In the genomic region with DNA sequence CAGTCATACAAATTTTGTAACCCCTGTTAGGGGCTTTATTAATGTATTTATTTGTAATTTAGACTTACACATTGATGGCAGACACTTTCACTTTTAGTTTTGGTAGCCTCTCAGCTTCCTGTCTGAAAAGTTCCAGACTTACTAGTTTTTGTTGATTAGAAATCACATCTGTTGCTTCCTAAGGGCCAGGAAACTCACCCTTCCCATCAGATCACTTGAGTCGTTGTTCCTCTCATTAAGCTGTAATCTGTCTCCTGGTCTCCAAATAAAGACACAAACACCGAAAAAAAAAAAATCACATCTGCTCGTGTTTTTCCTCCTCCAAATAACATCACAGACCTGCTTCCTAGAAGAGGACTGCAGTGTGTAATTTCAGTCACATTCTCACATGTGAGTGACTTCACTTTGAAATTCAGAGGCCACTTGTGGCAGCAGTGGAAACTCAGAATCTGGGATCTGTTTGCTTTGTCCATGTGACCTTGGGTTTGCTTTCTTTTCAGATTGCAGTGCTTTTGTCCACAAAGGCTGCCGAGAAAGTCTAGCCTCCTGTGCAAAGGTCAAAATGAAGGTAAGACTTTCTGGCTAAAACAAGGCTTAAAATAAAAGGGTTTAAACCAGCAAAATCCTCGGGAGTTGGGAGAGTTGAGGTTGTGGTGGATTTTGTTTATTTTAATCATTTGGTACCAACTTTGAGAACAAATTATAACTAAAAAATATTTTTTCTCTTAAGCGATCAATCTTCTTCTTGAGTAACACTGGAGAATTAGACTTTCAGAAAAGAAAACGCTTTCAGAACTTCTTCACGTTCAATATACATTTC, we compare ENCODE assay signal across 8 cellular contexts.
DNase-seq lines count a peak whose midpoint lies in the region; ATAC-seq, FAIRE-seq and TF ChIP-seq lines count a peak whose summit lies in the region.

No MANE protein-coding gene starts in this region.

- TF ChIP-seq CTCF in OCI-LY1 (IDR thresholded peaks at IDR 0.05; ENCODE audit: low read length) (no peak), endothelial cell of umbilical vein (IDR thresholded peaks at IDR 0.05; ENCODE audit: extremely low read depth in 1 of 2, insufficient read depth in 1 of 2, low read depth in 1 of 2, low read length in 2 of 2) (no peak), nephron progenitor cell (IDR thresholded peaks at IDR 0.05) (no peak), A673 (conservative IDR thresholded peaks at IDR 0.05; ENCODE audit: low read depth, low read length) (no peak)

- H3K4me3 Mint-ChIP-seq in CD4-positive, CD25-positive, alpha-beta regulatory T cell, result peak overlapping the region; percentile 70 to 85 (median 82)
- peak overlapping the region; percentile 57 for H3K4me3 Mint-ChIP-seq in nephron progenitor cell

- H3K27me3 ChIP-seq in CD4-positive, CD25-positive, alpha-beta regulatory T cell (ENCODE audit: control insufficient read depth, insufficient read depth, low read length), result no peaks in the 10 kb centered on the region
- no peaks in the 10 kb centered on the region for H3K27me3 ChIP-seq in OCI-LY1 (ENCODE audit: insufficient read depth, low read length)
- H3K27me3 ChIP-seq in endothelial cell of umbilical vein (ENCODE audit: control insufficient read depth in 2 of 2, insufficient read depth in 2 of 2, low read length in 2 of 2), result no peaks in the 10 kb centered on the region
- no peaks in the 10 kb centered on the region for H3K27me3 ChIP-seq in A673 (replicated peaks; ENCODE audit: insufficient read depth, low read depth, low read length, poor library complexity)

- H3F3A ChIP-seq in OCI-LY1 (ENCODE audit: insufficient read depth, low read length), result no peaks in the 10 kb centered on the region

- intact Hi-C loops in endothelial cell of umbilical vein (cut with micrococcal nuclease), result loop anchor here (1.0 to 10.0 kb wide), 5 partner anchors 39 to 413 kb away; no protein-coding TSS in a partner anchor
- intact Hi-C loops in A673 (cut with micrococcal nuclease; ENCODE audit: unreplicated experiment), result no loop called here

- no peaks in the 10 kb centered on the region for H3K9me3 Mint-ChIP-seq in CD4-positive, CD25-positive, alpha-beta regulatory T cell
- no peaks in the 10 kb centered on the region for H3K9me3 Mint-ChIP-seq in nephron progenitor cell

- H3K79me2 ChIP-seq in OCI-LY1 (ENCODE audit: insufficient read depth, low read length) (peaks cover 22% of the 10 kb centered on the region), endothelial cell of umbilical vein (ENCODE audit: control insufficient read depth, insufficient read depth, low read length) (peaks cover 2% of the 10 kb centered on the region)

- H3K9me2 ChIP-seq in OCI-LY1 (ENCODE audit: low read depth, low read length), result no peaks in the 10 kb centered on the region

- H3K36me3 ChIP-seq in CD4-positive, CD25-positive, alpha-beta regulatory T cell (ENCODE audit: control insufficient read depth, insufficient read depth, low read length), result peaks cover 48% of the 10 kb centered on the region
- H3K36me3 ChIP-seq in OCI-LY1 (ENCODE audit: insufficient read depth, low read length) (peaks cover 56% of the 10 kb centered on the region), endothelial cell of umbilical vein (ENCODE audit: control insufficient read depth in 2 of 2, extremely low read depth in 1 of 2, insufficient read depth in 2 of 2, low read length in 2 of 2) (peaks cover 0 to 5% of the 10 kb centered on the region in 2 experiments), A673 (ENCODE audit: insufficient read depth, low read length, poor library complexity, severe bottlenecking) (no peaks in the 10 kb centered on the region)

- dilution Hi-C loops in endothelial cell of umbilical vein (cut with MboI; ENCODE audit: extremely low pct_ligation_motif_present, low sequenced_read_pairs), result no loop called here

- FAIRE-seq in endothelial cell of umbilical vein (lab: Jason Lieb, UNC), result peak; percentile 15

- peak; percentile 17 to 37 for ATAC-seq in CD4-positive, CD25-positive, alpha-beta regulatory T cell (ENCODE audit: low read depth in 2 of 2)
- peak; percentile 15 for ATAC-seq in GM21447 (IDR thresholded peaks at IDR 0.05; ENCODE audit: unreplicated experiment)

- peaks cover 70% of the 10 kb centered on the region for H3K4me1 ChIP-seq in CD4-positive, CD25-positive, alpha-beta regulatory T cell (ENCODE audit: control insufficient read depth, insufficient read depth, low read length, poor library complexity, severe bottlenecking)
- H3K4me1 ChIP-seq in OCI-LY1 (ENCODE audit: insufficient read depth, low read length, severe bottlenecking) (peaks cover 59% of the 10 kb centered on the region), endothelial cell of umbilical vein (ENCODE audit: control insufficient read depth, extremely low read depth, insufficient read depth, low read length) (peaks cover 18% of the 10 kb centered on the region), A673 (ENCODE audit: insufficient read depth, low read length, poor library complexity, severe bottlenecking) (peaks cover 5% of the 10 kb centered on the region)

- peak overlapping the region; percentile 93 to 99 (median 98) for H3K27ac Mint-ChIP-seq in CD4-positive, CD25-positive, alpha-beta regulatory T cell
- H3K27ac Mint-ChIP-seq in nephron progenitor cell, result peak overlapping the region; percentile 99

- no peak overlapping the region for H2AFZ ChIP-seq in OCI-LY1 (ENCODE audit: low read length)
- peak overlapping the region; percentile 3 for H2AFZ ChIP-seq in endothelial cell of umbilical vein (ENCODE audit: low read depth, low read length)

- DNase-seq in CD4-positive, CD25-positive, alpha-beta regulatory T cell, result peak in 1 of 3 donors; percentile 75
- DNase-seq in endothelial cell of umbilical vein (ENCODE audit: low read depth, low spot score) (peak; percentile 88), nephron progenitor cell (no peak), NCI-H345 treated with DMSO at 0.1 percent for 48 hours (lab: John Stamatoyannopoulos, UW; ENCODE audit: unreplicated experiment) (no peak), A673 (ENCODE audit: low spot score) (no peak), SW480 (ENCODE audit: low spot score) (no peak)

- no peaks in the 10 kb centered on the region for H3K9me1 ChIP-seq in endothelial cell of umbilical vein (replicated peaks; ENCODE audit: control insufficient read depth, extremely low read depth, insufficient read depth, low read length)

- CTCF ChIA-PET in endothelial cell of umbilical vein (lab: Charles Lee), result interaction anchor here (1.0 to 2.1 kb wide), 3 partner anchors 90 to 411 kb away, joined by 3 to 8 read pairs (median 7); no protein-coding TSS in a partner anchor
- CTCF ChIA-PET in A673 (lab: Charles Lee), result no interaction called here

- no peaks in the 10 kb centered on the region for H3K27me3 Mint-ChIP-seq in CD4-positive, CD25-positive, alpha-beta regulatory T cell
- no peaks in the 10 kb centered on the region for H3K27me3 Mint-ChIP-seq in nephron progenitor cell (ENCODE audit: low read depth, poor library complexity)

- H4K20me1 ChIP-seq in OCI-LY1 (ENCODE audit: insufficient read depth, low read length) (no peaks in the 10 kb centered on the region), endothelial cell of umbilical vein (replicated peaks; ENCODE audit: control insufficient read depth, extremely low read depth, insufficient read depth, low read length) (no peaks in the 10 kb centered on the region)

- TF ChIP-seq POLR2A in endothelial cell of umbilical vein (IDR thresholded peaks at IDR 0.05; ENCODE audit: low read depth, low read length), result no peak

- peak overlapping the region; percentile 55 for H3K9ac ChIP-seq in OCI-LY1 (ENCODE audit: low read length)
- peak overlapping the region; percentile 71 for H3K9ac ChIP-seq in endothelial cell of umbilical vein (replicated peaks; ENCODE audit: extremely low read depth, insufficient read depth, low read length)

- H3K9me3 ChIP-seq in CD4-positive, CD25-positive, alpha-beta regulatory T cell (ENCODE audit: control insufficient read depth in 2 of 2, low read length in 2 of 2), result no peaks in the 10 kb centered on the region
- no peaks in the 10 kb centered on the region for H3K9me3 ChIP-seq in OCI-LY1 (ENCODE audit: low read length)
- H3K9me3 ChIP-seq in endothelial cell of umbilical vein (replicated peaks; ENCODE audit: control insufficient read depth, insufficient read depth, low read length), result no peaks in the 10 kb centered on the region
- no peaks in the 10 kb centered on the region for H3K9me3 ChIP-seq in A673 (ENCODE audit: low read depth, low read length, poor library complexity, severe bottlenecking)

- POLR2A ChIA-PET in endothelial cell of umbilical vein (lab: Charles Lee) (no interaction called here), A673 (lab: Charles Lee; ENCODE audit: low non-redundant PET) (no interaction called here)

- H3K4me2 ChIP-seq in OCI-LY1 (ENCODE audit: low read length) (peak overlapping the region; percentile 90), endothelial cell of umbilical vein (ENCODE audit: insufficient read depth, low read length) (peak overlapping the region; percentile 91)

- H3K4me3 ChIP-seq in CD4-positive, CD25-positive, alpha-beta regulatory T cell (ENCODE audit: low read depth, low read length), result peak overlapping the region; percentile 89
- H3K4me3 ChIP-seq in OCI-LY1 (ENCODE audit: low read depth, low read length, poor library complexity, severe bottlenecking), result peak overlapping the region; percentile 47
- H3K4me3 ChIP-seq in endothelial cell of umbilical vein (replicated peaks in 1 of 3; ENCODE audit: insufficient read depth in 1 of 3, low read depth in 1 of 3, low read length in 3 of 3), result peak overlapping the region in 2 of 3 experiments; percentile 5 to 51
- no peak overlapping the region for H3K4me3 ChIP-seq in A673 (ENCODE audit: low read depth, low read length, poor library complexity, severe bottlenecking)

- H3K4me1 Mint-ChIP-seq in CD4-positive, CD25-positive, alpha-beta regulatory T cell, result peaks cover 49 to 91% (median 69%) of the 10 kb centered on the region in 4 donors
- H3K4me1 Mint-ChIP-seq in nephron progenitor cell, result peaks cover 64% of the 10 kb centered on the region

- BruUV-seq in endothelial cell of umbilical vein (replicated peaks; lab: Mats Ljungman, UMichigan) (TSS peak; percentile 25), A673 (replicated peaks; lab: Mats Ljungman, UMichigan) (no TSS peak)

- peaks cover 47% of the 10 kb centered on the region for H3K36me3 Mint-ChIP-seq in CD4-positive, CD25-positive, alpha-beta regulatory T cell
- H3K36me3 Mint-ChIP-seq in nephron progenitor cell (ENCODE audit: low read depth), result peaks cover 39% of the 10 kb centered on the region

- H3K27ac ChIP-seq in CD4-positive, CD25-positive, alpha-beta regulatory T cell (ENCODE audit: insufficient read depth, low read length, poor library complexity, severe bottlenecking), result peak overlapping the region; percentile 87
- peak overlapping the region; percentile 93 for H3K27ac ChIP-seq in OCI-LY1 (ENCODE audit: low read depth, low read length, poor library complexity, severe bottlenecking)
- peak overlapping the region; percentile 92 for H3K27ac ChIP-seq in endothelial cell of umbilical vein (ENCODE audit: insufficient read depth, low read depth, low read length)
- H3K27ac ChIP-seq in A673 (ENCODE audit: low read depth, low read length, poor library complexity, severe bottlenecking), result no peak overlapping the region

TF ChIP-seq in endothelial cell of umbilical vein, 7 proteins besides CTCF, POLR2A, EP300 and RAD21 (continues in another document):
- TF ChIP-seq EZH2 (IDR thresholded peaks at IDR 0.05; ENCODE audit: borderline replicate concordance, low read depth, low read length, severe bottlenecking) (no peak), POLR2AphosphoS5 (IDR thresholded peaks at IDR 0.05; ENCODE audit: insufficient read depth, low read depth, low read length) (no peak)
